In genomic region chr3:94310736-94311135, GRCh38 we compare ENCODE assay signal across 18 cellular contexts.
DNase-seq lines count a peak whose midpoint lies in the region; ATAC-seq and TF ChIP-seq lines count a peak whose summit lies in the region.
"Had no signal": no experiment of that assay in that cellular context is flagged by ENCODE, and none has a peak within 500 bp of the region (broad histone marks: within the 10 kb centered on the region; RNA-seq: fewer than 3 reads in every experiment).

No MANE protein-coding gene starts in this region.

- no peak overlapping the region for H3K23ac ChIP-seq in mesendoderm (ENCODE audit: low read length)

- H3K27ac Mint-ChIP-seq in endodermal cell = no peak overlapping the region
- H3K27ac Mint-ChIP-seq in activated T-cell treated with anti-CD3 and anti-CD28 coated beads, Interleukin-2, amount 50 U/mL, for 24 hours = no peak overlapping the region
- H3K27ac Mint-ChIP-seq: B cell; CD4-positive, alpha-beta T cell; CD8-positive, alpha-beta T cell had no signal

- H3K4me3 ChIP-seq in HAP-1 (no peak overlapping the region), endodermal cell (ENCODE audit: low read length) (no peak overlapping the region), mesendoderm (ENCODE audit: low read length) (no peak overlapping the region), testis (no peak overlapping the region)
- H3K4me3 ChIP-seq: A549; BLaER1 treated with 17β-estradiol and CSF1 and Interleukin-3, amounts not matched to agents 10 nM and 100 nM had no signal

- H2BK15ac ChIP-seq in mesendoderm (replicated peaks; ENCODE audit: low read depth) = no peak overlapping the region

- intact Hi-C loops in testis (cut with DNase I; ENCODE audit: low total_unique reads) = no loop called here

- H3K4me3 Mint-ChIP-seq in endodermal cell = no peak overlapping the region
- no peak overlapping the region for H3K4me3 Mint-ChIP-seq in activated T-cell treated with anti-CD3 and anti-CD28 coated beads, Interleukin-2, amount 50 U/mL, for 24 hours
- H3K4me3 Mint-ChIP-seq: B cell; CD4-positive, alpha-beta T cell; CD8-positive, alpha-beta T cell had no signal

- in situ Hi-C loops in HAP-1 (cut with MboI; ENCODE audit: low sequenced_read_pairs) = no loop called here

- H2BK5ac ChIP-seq in mesendoderm (ENCODE audit: low read length) = no peak overlapping the region

- DNase-seq in HAP-1 (ENCODE audit: low spot score in 2 of 2) = peak; percentile 28 to 75
- DNase-seq in endodermal cell = no peak
- peak; percentile 11 for DNase-seq in mesendoderm
- no peak for DNase-seq in activated T-cell treated with anti-CD3 and anti-CD28 coated beads, Interleukin-2, amount 50 U/mL, for 24 hours
- DNase-seq in testis = no peak
- DNase-seq: AML-193; Caco-2; Calu3; CD4-positive, alpha-beta T cell; CD8-positive, alpha-beta T cell; DMS79 treated with DMSO at 0.1 percent for 48 hours; GF-D8 had no signal

- H3K79me1 ChIP-seq in mesendoderm (ENCODE audit: low read length) = no peaks in the 10 kb centered on the region

- no peak overlapping the region for H3K4ac ChIP-seq in mesendoderm (ENCODE audit: low read depth, low read length)

- H3K27me3 ChIP-seq in HAP-1 (ENCODE audit: low read depth) (no peaks in the 10 kb centered on the region), endodermal cell (ENCODE audit: control insufficient read depth, insufficient read depth, low read length, poor library complexity, severe bottlenecking) (no peaks in the 10 kb centered on the region), mesendoderm (ENCODE audit: insufficient read depth, low read length, poor library complexity) (no peaks in the 10 kb centered on the region), testis (no peaks in the 10 kb centered on the region)
- H3K27me3 ChIP-seq: BLaER1 treated with 17β-estradiol and CSF1 and Interleukin-3, amounts not matched to agents 10 nM and 100 nM had no signal

- H3K56ac ChIP-seq in mesendoderm (ENCODE audit: low read length) = no peak overlapping the region

- no peak overlapping the region for H3K4me2 ChIP-seq in mesendoderm (ENCODE audit: low read length)
- H3K4me2 ChIP-seq: A549; BLaER1 treated with 17β-estradiol and CSF1 and Interleukin-3, amounts not matched to agents 10 nM and 100 nM had no signal

- no peak overlapping the region for H2BK120ac ChIP-seq in mesendoderm (ENCODE audit: low read depth, low read length)

- peak; percentile 53 for TF ChIP-seq CTCF in endodermal cell (conservative IDR thresholded peaks at IDR 0.05)
- no peak for TF ChIP-seq CTCF in testis (IDR thresholded peaks at IDR 0.05)

- no peaks in the 10 kb centered on the region for H3K79me2 ChIP-seq in mesendoderm (ENCODE audit: control insufficient read depth, insufficient read depth, low read length)

- H3K36me3 ChIP-seq in HAP-1 (replicated peaks) (no peaks in the 10 kb centered on the region), endodermal cell (ENCODE audit: control insufficient read depth, insufficient read depth, low read length) (no peaks in the 10 kb centered on the region), mesendoderm (ENCODE audit: control insufficient read depth, insufficient read depth, low read length) (no peaks in the 10 kb centered on the region), testis (ENCODE audit: low read depth, missing control alignments) (no peaks in the 10 kb centered on the region)
- H3K36me3 ChIP-seq: BLaER1 treated with 17β-estradiol and CSF1 and Interleukin-3, amounts not matched to agents 10 nM and 100 nM had no signal

- H3K9me3 ChIP-seq in HAP-1 (no peaks in the 10 kb centered on the region), endodermal cell (ENCODE audit: control insufficient read depth, low read length) (peaks cover 12% of the 10 kb centered on the region), testis (no peaks in the 10 kb centered on the region)
- H3K9me3 ChIP-seq: A549; BLaER1 treated with 17β-estradiol and CSF1 and Interleukin-3, amounts not matched to agents 10 nM and 100 nM had no signal

- H3K27ac ChIP-seq in endodermal cell (ENCODE audit: low read depth, low read length) = no peak overlapping the region
- no peak overlapping the region for H3K27ac ChIP-seq in mesendoderm (ENCODE audit: low read depth, low read length)
- H3K27ac ChIP-seq in testis = no peak overlapping the region
- H3K27ac ChIP-seq: A549; BLaER1 treated with 17β-estradiol and CSF1 and Interleukin-3, amounts not matched to agents 10 nM and 100 nM; C4-2B had no signal

- H4K8ac ChIP-seq in mesendoderm (ENCODE audit: low read depth, low read length) = no peak overlapping the region

- 94 to 98% methylated on average over 2 to 3 of the region's 3 CpGs for WGBS in endodermal cell (ENCODE audit: insufficient coverage in 1 of 2, insufficient read length in 1 of 2), 2 experiments
- WGBS in mesendoderm (ENCODE audit: extremely low coverage, insufficient coverage, low lambda C conversion rate) = no CpG with 5 or more reads among the region's 3 CpGs
- 76 to 84% methylated on average over 3 of the region's 3 CpGs for WGBS in testis, 2 donors

- no peak overlapping the region for H2AK5ac ChIP-seq in mesendoderm (ENCODE audit: low read length)

- H3K4me1 ChIP-seq in HAP-1 (peaks cover 17% of the 10 kb centered on the region), endodermal cell (ENCODE audit: control insufficient read depth, insufficient read depth, low read length) (no peaks in the 10 kb centered on the region), mesendoderm (ENCODE audit: control insufficient read depth, low read depth, low read length) (peaks cover 2% of the 10 kb centered on the region), testis (peaks cover 4% of the 10 kb centered on the region)
- H3K4me1 ChIP-seq: A549; BLaER1 treated with 17β-estradiol and CSF1 and Interleukin-3, amounts not matched to agents 10 nM and 100 nM had no signal

- no peak for ATAC-seq in HG02840 (IDR thresholded peaks at IDR 0.05; ENCODE audit: low FRiP score, unreplicated experiment)
- no peak for ATAC-seq in HG02973 (IDR thresholded peaks at IDR 0.05; ENCODE audit: unreplicated experiment)
- ATAC-seq: A549; CD8-positive, alpha-beta T cell had no signal

- H3K18ac ChIP-seq in mesendoderm (ENCODE audit: low read length) = no peak overlapping the region

- H3K27me3 Mint-ChIP-seq in endodermal cell (ENCODE audit: insufficient read depth) = no peaks in the 10 kb centered on the region
- no peaks in the 10 kb centered on the region for H3K27me3 Mint-ChIP-seq in activated T-cell treated with anti-CD3 and anti-CD28 coated beads, Interleukin-2, amount 50 U/mL, for 24 hours
- H3K27me3 Mint-ChIP-seq: B cell; CD4-positive, alpha-beta T cell had no signal

- no peak for TF ChIP-seq POLR2A in testis (IDR thresholded peaks at IDR 0.05)

- H3K9ac ChIP-seq in endodermal cell (ENCODE audit: extremely low read depth, low read length, poor library complexity, severe bottlenecking) = no peak overlapping the region
- no peak overlapping the region for H3K9ac ChIP-seq in mesendoderm (ENCODE audit: low read length)
- H3K9ac ChIP-seq: BLaER1 treated with 17β-estradiol and CSF1 and Interleukin-3, amounts not matched to agents 10 nM and 100 nM had no signal

- peaks cover 17% of the 10 kb centered on the region for H3K4me1 Mint-ChIP-seq in endodermal cell
- no peaks in the 10 kb centered on the region for H3K4me1 Mint-ChIP-seq in activated T-cell treated with anti-CD3 and anti-CD28 coated beads, Interleukin-2, amount 50 U/mL, for 24 hours (ENCODE audit: low read depth)
- H3K4me1 Mint-ChIP-seq: B cell had no signal

- peaks cover 3% of the 10 kb centered on the region for H3K36me3 Mint-ChIP-seq in endodermal cell (ENCODE audit: low read depth)
- H3K36me3 Mint-ChIP-seq in activated T-cell treated with anti-CD3 and anti-CD28 coated beads, Interleukin-2, amount 50 U/mL, for 24 hours (ENCODE audit: low read depth) = no peaks in the 10 kb centered on the region
- H3K36me3 Mint-ChIP-seq: CD8-positive, alpha-beta T cell had no signal

- peaks cover 6% of the 10 kb centered on the region for H3K9me3 Mint-ChIP-seq in endodermal cell
- H3K9me3 Mint-ChIP-seq in activated T-cell treated with anti-CD3 and anti-CD28 coated beads, Interleukin-2, amount 50 U/mL, for 24 hours = no peaks in the 10 kb centered on the region
- H3K9me3 Mint-ChIP-seq: CD8-positive, alpha-beta T cell had no signal

- no peak overlapping the region for H4K5ac ChIP-seq in mesendoderm (ENCODE audit: low read length)

Comparison
In these comparisons a context has a peak if more than half of its experiments do, and no peak if none do; other contexts are left out.
1. DNase-seq: peak in HAP-1 (2 of 2) and mesendoderm (single experiment); none in endodermal cell (single experiment), activated T-cell treated with anti-CD3 and anti-CD28 coated beads, Interleukin-2, amount 50 U/mL, for 24 hours (single experiment) and testis (single experiment).